Comparison of ENCODE assay signal across 16 cellular contexts in genomic region chr1:9166289-9167235, GRCh38. TPM values are rescaled to one million over a fixed set of nuclear protein-coding genes. Genes with fewer than 3 reads are reported as not detected.
A peak's percentile ranks its signal among the peaks of the same experiment; 100 is the strongest.
DNase-seq lines count a peak whose midpoint lies in the region; ATAC-seq and TF ChIP-seq lines count a peak whose summit lies in the region.
"Had no signal": no experiment of that assay in that cellular context is flagged by ENCODE, and none has a peak within 500 bp of the region (broad histone marks: within the 10 kb centered on the region; RNA-seq: fewer than 3 reads in every experiment).

No MANE protein-coding gene starts in this region.

- no peak overlapping the region for H4K5ac ChIP-seq in IMR-90 (ENCODE audit: low read depth, low read length)

- no peak overlapping the region for H4K8ac ChIP-seq in IMR-90 (ENCODE audit: low read depth in 2 of 2, low read length in 2 of 2)

- ATAC-seq in IMR-90 (ENCODE audit: low read depth): peak; percentile 5; the same call in 1 of the 2 replicates
- ATAC-seq in GM19023 (IDR thresholded peaks at IDR 0.05; ENCODE audit: unreplicated experiment): no peak
- ATAC-seq: body of pancreas, gastrocnemius medialis had no signal

- TF ChIP-seq POLR2A in IMR-90 (IDR thresholded peaks at IDR 0.05; ENCODE audit: low read depth, low read length): no peak
- TF ChIP-seq POLR2A in vagina (IDR thresholded peaks at IDR 0.05): no peak

- H2BK20ac ChIP-seq in IMR-90 (ENCODE audit: low read depth, low read length): no peak overlapping the region

- dilution Hi-C loops in IMR-90 (cut with HindIII; ENCODE audit: low sequenced_read_pairs, unreplicated experiment): no loop called here

- in situ Hi-C loops in IMR-90 (cut with MboI; ENCODE audit: low sequenced_read_pairs): no loop called here
- in situ Hi-C loops in brain microvascular endothelial cell (cut with HindIII; ENCODE audit: low pct_ligation_motif_present, low sequenced_read_pairs): no loop called here

- H3K36me3 ChIP-seq in IMR-90 (ENCODE audit: control insufficient read depth, insufficient read depth, low read length) (peaks cover 15% of the 10 kb centered on the region; the same call in 1 of the 2 replicates), brain microvascular endothelial cell (replicated peaks) (peaks cover 46% of the 10 kb centered on the region), kidney epithelial cell (ENCODE audit: control insufficient read depth, insufficient read depth, low read length) (no peaks in the 10 kb centered on the region), vagina (no peaks in the 10 kb centered on the region)
- H3K36me3 ChIP-seq: gastrocnemius medialis had no signal

- TF ChIP-seq RAD21 in IMR-90 (IDR thresholded peaks at IDR 0.05; ENCODE audit: low read length): no peak

- no peak overlapping the region for H2BK15ac ChIP-seq in IMR-90 (ENCODE audit: low read depth, low read length)

- peaks cover 16 to 84% of the 10 kb centered on the region in 2 experiments for H3K79me1 ChIP-seq in IMR-90 (ENCODE audit: low read depth in 1 of 2, low read length in 2 of 2)

- peaks cover 39% of the 10 kb centered on the region for H3K9me1 ChIP-seq in IMR-90 (ENCODE audit: insufficient read depth, low read length)

- H3K4me3 ChIP-seq in IMR-90 (ENCODE audit: insufficient read depth, low read depth, low read length): no peak overlapping the region
- no peak overlapping the region for H3K4me3 ChIP-seq in brain microvascular endothelial cell (ENCODE audit: low read depth, low read length)
- H3K4me3 ChIP-seq in kidney epithelial cell (ENCODE audit: low read depth, low read length): no peak overlapping the region
- no peak overlapping the region for H3K4me3 ChIP-seq in vagina
- H3K4me3 ChIP-seq: body of pancreas, gastrocnemius medialis, smooth muscle cell had no signal

- BruUV-seq in IMR-90 (replicated peaks; lab: Mats Ljungman, UMichigan): no TSS peak

- peak overlapping the region; percentile 9 for H2BK5ac ChIP-seq in IMR-90 (ENCODE audit: low read depth, low read length, poor library complexity, severe bottlenecking)

- no peak overlapping the region for H3K9ac ChIP-seq in IMR-90 (ENCODE audit: low read depth, low read length)

- peaks cover 90% of the 10 kb centered on the region for H4K20me1 ChIP-seq in IMR-90 (ENCODE audit: insufficient read depth, low read length)

- DNase-seq in IMR-90 (peak; percentile 89), brain microvascular endothelial cell (peak; percentile 91), kidney epithelial cell (ENCODE audit: low read depth) (peak; percentile 69), vagina (ENCODE audit: extremely low spot score in 2 of 2) (no peak), HCEC 1CT (no peak), GM19238 (ENCODE audit: insufficient read length, low spot score) (no peak)
- DNase-seq: activated effector memory CD4-positive, alpha-beta T cell treated with Interleukin-2 at 50 U/mL for 16 hours; body of pancreas; CD4-positive, alpha-beta T cell; effector CD8-positive, alpha-beta T cell; gastrocnemius medialis; NCI-H187; NCI-H510A; WERI-Rb-1 had no signal

- peak overlapping the region; percentile 1 for H3K4me2 ChIP-seq in IMR-90 (ENCODE audit: low read depth, low read length)
- H3K4me2 ChIP-seq: smooth muscle cell had no signal

- 78% methylated on average over 11 of the region's 27 CpGs; no CpG with 5 or more reads in 1 of the 2 experiments for WGBS in IMR-90 (ENCODE audit: extremely low coverage in 2 of 2, insufficient read length in 1 of 2), 2 experiments

- peak overlapping the region; percentile 48 for H2BK120ac ChIP-seq in IMR-90 (ENCODE audit: low read depth, low read length)

- CTCF ChIA-PET in IMR-90 (lab: Yijun Ruan, JAX): interaction anchor here (0.9 kb wide), 1 partner anchor 20 kb away, joined by 3 read pairs; no protein-coding TSS in a partner anchor

- peak overlapping the region; percentile 19 for H3K4ac ChIP-seq in IMR-90 (ENCODE audit: low read depth, low read length)

- H2AFZ ChIP-seq in IMR-90 (replicated peaks; ENCODE audit: low read length, poor library complexity): peak overlapping the region; percentile 58

- H3K56ac ChIP-seq in IMR-90 (ENCODE audit: extremely low read depth, insufficient read depth, low read length): no peak overlapping the region

- H3K27me3 ChIP-seq in IMR-90 (ENCODE audit: control insufficient read depth, insufficient read depth, low read length) (no peaks in the 10 kb centered on the region), brain microvascular endothelial cell (replicated peaks) (no peaks in the 10 kb centered on the region), kidney epithelial cell (ENCODE audit: control insufficient read depth, insufficient read depth, low read length) (no peaks in the 10 kb centered on the region), vagina (no peaks in the 10 kb centered on the region)
- H3K27me3 ChIP-seq: body of pancreas, gastrocnemius medialis had no signal

- H3K9me3 ChIP-seq in IMR-90 (ENCODE audit: control insufficient read depth, insufficient read depth, low read length): no peaks in the 10 kb centered on the region
- H3K9me3 ChIP-seq in vagina: no peaks in the 10 kb centered on the region
- H3K9me3 ChIP-seq: body of pancreas, gastrocnemius medialis had no signal

- H2AK9ac ChIP-seq in IMR-90 (replicated peaks; ENCODE audit: low read depth, low read length, poor library complexity): peak overlapping the region; percentile 20

- no peak overlapping the region for H3K14ac ChIP-seq in IMR-90 (replicated peaks; ENCODE audit: low read depth, low read length)

- 0 out of 2 replicates have a peak overlapping the region, but pooled peaks have one; percentile 27 for H2AK5ac ChIP-seq in IMR-90 (ENCODE audit: low read depth, low read length)

- TF ChIP-seq CTCF in IMR-90 (conservative IDR thresholded peaks at IDR 0.05; ENCODE audit: low read depth, low read length) (no peak), brain microvascular endothelial cell (IDR thresholded peaks at IDR 0.05; ENCODE audit: low read depth, low read length, missing control alignments) (no peak), kidney epithelial cell (IDR thresholded peaks at IDR 0.05; ENCODE audit: insufficient read depth, low read length, poor library complexity, severe bottlenecking) (no peak), vagina (IDR thresholded peaks at IDR 0.05) (no peak)

- H4K91ac ChIP-seq in IMR-90 (ENCODE audit: insufficient read depth, low read depth, low read length): no peak overlapping the region

- no peak overlapping the region for H3K23ac ChIP-seq in IMR-90 (ENCODE audit: low read depth, low read length)

- POLR2A ChIA-PET in IMR-90 (lab: Charles Lee; ENCODE audit: unreplicated experiment): no interaction called here

- H3K27ac ChIP-seq in IMR-90 (ENCODE audit: insufficient read depth, low read length) (peak overlapping the region; percentile 30; the same call in 1 of the 2 replicates), brain microvascular endothelial cell (peak overlapping the region; percentile 92), vagina (peak overlapping the region; percentile 36)
- H3K27ac ChIP-seq: body of pancreas, gastrocnemius medialis, WERI-Rb-1 had no signal

- intact Hi-C loops in IMR-90 (cut with micrococcal nuclease): no loop called here
- intact Hi-C loops in vagina (cut with DNase I): no loop called here

- H3K4me1 ChIP-seq in IMR-90 (ENCODE audit: control insufficient read depth, insufficient read depth, low read length): peaks cover 31% of the 10 kb centered on the region
- H3K4me1 ChIP-seq in vagina: peaks cover 41% of the 10 kb centered on the region

- H3K18ac ChIP-seq in IMR-90 (ENCODE audit: low read depth, low read length): no peak overlapping the region

TF ChIP-seq in IMR-90, 13 proteins besides CTCF, POLR2A, EP300 and RAD21:
- TF ChIP-seq MAZ (IDR thresholded peaks at IDR 0.05; ENCODE audit: borderline replicate concordance, low read depth, low read length) (no peak), MAFK (IDR thresholded peaks at IDR 0.05; ENCODE audit: low read depth, low read length) (no peak), BHLHE40 (IDR thresholded peaks at IDR 0.05; ENCODE audit: low read depth, low read length) (no peak), CHD1 (IDR thresholded peaks at IDR 0.05; ENCODE audit: low read depth, low read length) (no peak), SMC3 (IDR thresholded peaks at IDR 0.05; ENCODE audit: low read depth, low read length) (no peak), RCOR1 (IDR thresholded peaks at IDR 0.05; ENCODE audit: insufficient replicate concordance, low read length) (no peak), ELK1 (IDR thresholded peaks at IDR 0.05; ENCODE audit: borderline replicate concordance, low read depth, low read length) (no peak), MXI1 (IDR thresholded peaks at IDR 0.05; ENCODE audit: borderline replicate concordance, low read depth, low read length) (no peak), FOS (IDR thresholded peaks at IDR 0.05; ENCODE audit: low read depth, low read length) (0 out of 2 replicates have a peak, but pooled peaks have one; percentile 7), RFX5 (IDR thresholded peaks at IDR 0.05; ENCODE audit: low read depth, low read length) (no peak), CEBPB (IDR thresholded peaks at IDR 0.05; ENCODE audit: low read depth, low read length) (peak; percentile 72)

RNA-seq across cellular contexts. Expression of gene GPR157, which starts 37.7 kb away (rescaled TPM):
- total RNA-seq in IMR-90 (2012; rRNA removed) (2.2 and 2.7 TPM in 2 replicates), kidney epithelial cell (6.4 and 9.4 TPM in 2 replicates), vagina (19.4 TPM)
- polyA plus RNA-seq in IMR-90 (2012; rRNA removed): 1.7 and 1.8 TPM in 2 replicates
- 1.4 TPM in 2 replicates for polyA plus RNA-seq in IMR-90 (2012; cell fraction: cytosol; rRNA removed)
- 2.8 and 3.5 TPM in 2 replicates for polyA plus RNA-seq in IMR-90 (2012; cell fraction: nucleus; rRNA removed; ENCODE audit: low replicate concordance)

Comparison
In these comparisons a context has a peak if more than half of its experiments do, and no peak if none do; other contexts are left out.
1. DNase-seq: peak in IMR-90 (single experiment), brain microvascular endothelial cell (single experiment) and kidney epithelial cell (single experiment); none in vagina (0 of 2), HCEC 1CT (single experiment) and GM19238 (single experiment).
2. H3K27ac ChIP-seq: peak in every context shown above with its lines; median percentile 92 in brain microvascular endothelial cell; 36 in vagina; 30 in IMR-90.